Comparison of ENCODE assay signal across 25 cellular contexts in the genomic region with DNA sequence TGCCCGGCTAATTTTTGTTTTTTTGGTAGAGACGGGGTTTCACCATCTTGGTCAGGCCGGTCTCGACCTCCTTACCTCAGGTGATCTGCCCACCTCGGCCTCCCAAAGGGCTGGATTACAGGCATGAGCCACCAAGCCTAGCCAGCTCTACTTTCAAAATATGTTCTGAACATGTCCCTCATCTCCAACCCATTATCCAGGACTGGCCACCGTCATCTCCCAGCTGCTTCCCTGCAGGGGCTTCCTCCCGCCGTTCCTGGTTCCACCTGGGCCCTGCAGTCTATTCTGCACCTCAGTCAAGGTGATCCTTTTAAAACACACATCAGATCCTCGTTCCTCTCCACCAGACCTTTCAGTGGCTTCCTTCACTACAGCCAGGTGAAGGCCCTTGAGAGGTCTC.
DNase-seq lines count a peak whose midpoint lies in the region; ATAC-seq and TF ChIP-seq lines count a peak whose summit lies in the region.
"Had no signal": no experiment of that assay in that cellular context is flagged by ENCODE, and none has a peak within 500 bp of the region (broad histone marks: within the 10 kb centered on the region; RNA-seq: fewer than 3 reads in every experiment).

No MANE protein-coding gene starts in this region.

- in situ Hi-C loops in IMR-90 (cut with MboI; ENCODE audit: low sequenced_read_pairs), result no loop called here

- H3K36me3 ChIP-seq in IMR-90 (ENCODE audit: control insufficient read depth, insufficient read depth, low read length) (no peaks in the 10 kb centered on the region), lower lobe of right lung (no peaks in the 10 kb centered on the region), esophagus muscularis mucosa (no peaks in the 10 kb centered on the region)
- H3K36me3 ChIP-seq: BE2C; BLaER1 treated with 17β-estradiol and CSF1 and Interleukin-3, amounts not matched to agents 10 nM and 100 nM had no signal

- 68% methylated on average over 6 of the region's 9 CpGs; no CpG with 5 or more reads in 1 of the 2 experiments for WGBS in IMR-90 (ENCODE audit: extremely low coverage in 2 of 2, insufficient read length in 1 of 2), 2 experiments
- WGBS in esophagus muscularis mucosa, result 95% methylated on average over 7 of the region's 9 CpGs

- no peak overlapping the region for H3K23ac ChIP-seq in IMR-90 (ENCODE audit: low read depth, low read length)

- CTCF ChIA-PET in IMR-90 (lab: Yijun Ruan, JAX), result no interaction called here

- no peak overlapping the region for H4K91ac ChIP-seq in IMR-90 (ENCODE audit: insufficient read depth, low read depth, low read length)

- dilution Hi-C loops in IMR-90 (cut with HindIII; ENCODE audit: low sequenced_read_pairs, unreplicated experiment), result no loop called here

- POLR2A ChIA-PET in IMR-90 (lab: Charles Lee; ENCODE audit: unreplicated experiment), result no interaction called here

- peaks cover 25% of the 10 kb centered on the region for H3K27me3 Mint-ChIP-seq in chondrocyte (ENCODE audit: low read depth)
- H3K27me3 Mint-ChIP-seq in activated naive CD8-positive, alpha-beta T cell treated with anti-CD3 and anti-CD28 coated beads, Interleukin-2, amount 50 U/mL, for 24 hours, result peaks cover 11% of the 10 kb centered on the region

- H2AK9ac ChIP-seq in IMR-90 (replicated peaks; ENCODE audit: low read depth, low read length, poor library complexity), result no peak overlapping the region

- no peak overlapping the region for H2BK20ac ChIP-seq in IMR-90 (ENCODE audit: low read depth, low read length)

- peak overlapping the region; percentile 27 for H3K27ac Mint-ChIP-seq in chondrocyte (ENCODE audit: unreplicated experiment)
- H3K27ac Mint-ChIP-seq in activated naive CD8-positive, alpha-beta T cell treated with anti-CD3 and anti-CD28 coated beads, Interleukin-2, amount 50 U/mL, for 24 hours, result no peak overlapping the region
- H3K27ac Mint-ChIP-seq: CD14-positive monocyte; CD4-positive, alpha-beta T cell; CD8-positive, alpha-beta memory T cell; GM23338 had no signal

- no peaks in the 10 kb centered on the region for H3K9me1 ChIP-seq in IMR-90 (ENCODE audit: insufficient read depth, low read length)

- no peak overlapping the region for H4K8ac ChIP-seq in IMR-90 (ENCODE audit: low read depth in 2 of 2, low read length in 2 of 2)

- no peak overlapping the region for H3K4me2 ChIP-seq in IMR-90 (ENCODE audit: low read depth, low read length)
- H3K4me2 ChIP-seq: A549; BLaER1 treated with 17β-estradiol and CSF1 and Interleukin-3, amounts not matched to agents 10 nM and 100 nM; GM23338 had no signal

- no peaks in the 10 kb centered on the region; the same call in 1 of the 2 replicates for H4K20me1 ChIP-seq in IMR-90 (ENCODE audit: insufficient read depth, low read length)

- no peak overlapping the region for H2BK15ac ChIP-seq in IMR-90 (ENCODE audit: low read depth, low read length)

- intact Hi-C loops in Right ventricle myocardium inferior (cut with DNase I), result no loop called here
- intact Hi-C loops in Right ventricle myocardium superior (cut with DNase I), result no loop called here
- intact Hi-C loops in IMR-90 (cut with micrococcal nuclease), result no loop called here
- intact Hi-C loops in lower lobe of right lung (cut with DNase I), result no loop called here
- intact Hi-C loops in esophagus muscularis mucosa (cut with DNase I), result no loop called here

- no peak overlapping the region for H4K5ac ChIP-seq in IMR-90 (ENCODE audit: low read depth, low read length)

- peaks cover 36% of the 10 kb centered on the region for H3K9me3 Mint-ChIP-seq in chondrocyte (ENCODE audit: low read depth)
- H3K9me3 Mint-ChIP-seq in activated naive CD8-positive, alpha-beta T cell treated with anti-CD3 and anti-CD28 coated beads, Interleukin-2, amount 50 U/mL, for 24 hours, result peaks cover 25% of the 10 kb centered on the region

- H3K14ac ChIP-seq in IMR-90 (replicated peaks; ENCODE audit: low read depth, low read length), result no peak overlapping the region

- H3K27ac ChIP-seq in IMR-90 (ENCODE audit: insufficient read depth, low read length) (no peak overlapping the region), lower lobe of right lung (no peak overlapping the region), esophagus muscularis mucosa (replicated peaks in 1 of 4) (no peak overlapping the region)
- H3K27ac ChIP-seq: A549; BLaER1 treated with 17β-estradiol and CSF1 and Interleukin-3, amounts not matched to agents 10 nM and 100 nM had no signal

- H3K56ac ChIP-seq in IMR-90 (ENCODE audit: extremely low read depth, insufficient read depth, low read length), result no peak overlapping the region

- no peak for TF ChIP-seq RAD21 in IMR-90 (IDR thresholded peaks at IDR 0.05; ENCODE audit: low read length)

- H3K4me3 ChIP-seq in IMR-90 (ENCODE audit: insufficient read depth, low read depth, low read length) (no peak overlapping the region), lower lobe of right lung (no peak overlapping the region), esophagus muscularis mucosa (no peak overlapping the region)
- H3K4me3 ChIP-seq: A549; BLaER1 treated with 17β-estradiol and CSF1 and Interleukin-3, amounts not matched to agents 10 nM and 100 nM; GM12878; GM23338 had no signal

- no peak overlapping the region for H2AK5ac ChIP-seq in IMR-90 (ENCODE audit: low read depth, low read length)

- H2BK5ac ChIP-seq in IMR-90 (ENCODE audit: low read depth, low read length, poor library complexity, severe bottlenecking), result no peak overlapping the region

- no peak for TF ChIP-seq POLR2A in IMR-90 (IDR thresholded peaks at IDR 0.05; ENCODE audit: low read depth, low read length)
- TF ChIP-seq POLR2A in esophagus muscularis mucosa (IDR thresholded peaks at IDR 0.05; ENCODE audit: low read depth), result no peak

- no peaks in the 10 kb centered on the region for H3K4me1 Mint-ChIP-seq in chondrocyte (ENCODE audit: low read depth)
- H3K4me1 Mint-ChIP-seq in activated naive CD8-positive, alpha-beta T cell treated with anti-CD3 and anti-CD28 coated beads, Interleukin-2, amount 50 U/mL, for 24 hours, result no peaks in the 10 kb centered on the region
- H3K4me1 Mint-ChIP-seq: CD14-positive monocyte; CD8-positive, alpha-beta memory T cell; GM23338; H9 had no signal

- TF ChIP-seq EP300 in esophagus muscularis mucosa (IDR thresholded peaks at IDR 0.05), result no peak

- no peak overlapping the region for H2BK120ac ChIP-seq in IMR-90 (ENCODE audit: low read depth, low read length)

- H3K4me1 ChIP-seq in IMR-90 (ENCODE audit: control insufficient read depth, insufficient read depth, low read length) (no peaks in the 10 kb centered on the region), lower lobe of right lung (no peaks in the 10 kb centered on the region), esophagus muscularis mucosa (no peaks in the 10 kb centered on the region)
- H3K4me1 ChIP-seq: A549, BE2C had no signal

- DNase-seq in Right ventricle myocardium inferior (ENCODE audit: missing footprints), result peak; percentile 1
- DNase-seq in Right ventricle myocardium superior, result no peak
- no peak for DNase-seq in IMR-90
- DNase-seq in chondrocyte (ENCODE audit: low spot score), result no peak
- DNase-seq in lower lobe of right lung, result peak; percentile 12
- no peak for DNase-seq in esophagus muscularis mucosa (ENCODE audit: extremely low spot score)
- DNase-seq in activated naive CD8-positive, alpha-beta T cell treated with anti-CD3 and anti-CD28 coated beads, Interleukin-2, amount 50 U/mL, for 24 hours, result no peak
- DNase-seq in NCI-H1092 treated with DMSO at 0.1 percent for 48 hours (lab: John Stamatoyannopoulos, UW), result no peak
- DNase-seq: 8988T; ACHN; AML-193; BE2C; CD4-positive, alpha-beta T cell; DMS 273 treated with DMSO at 0.1 percent for 48 hours; DMS79; EL; GDM1; H9 had no signal

- H3K9me3 ChIP-seq in IMR-90 (ENCODE audit: control insufficient read depth, insufficient read depth, low read length) (peaks cover 11% of the 10 kb centered on the region; the same call in 1 of the 2 replicates), lower lobe of right lung (peaks cover 10% of the 10 kb centered on the region), esophagus muscularis mucosa (peaks cover 0 to 36% (median 23%) of the 10 kb centered on the region in 4 donors)
- H3K9me3 ChIP-seq: BE2C had no signal

- no peak overlapping the region for H3K4me3 Mint-ChIP-seq in chondrocyte (ENCODE audit: unreplicated experiment)
- no peak overlapping the region for H3K4me3 Mint-ChIP-seq in activated naive CD8-positive, alpha-beta T cell treated with anti-CD3 and anti-CD28 coated beads, Interleukin-2, amount 50 U/mL, for 24 hours
- H3K4me3 Mint-ChIP-seq: CD4-positive, alpha-beta T cell; GM23338; H9 had no signal

- H3K4ac ChIP-seq in IMR-90 (ENCODE audit: low read depth, low read length), result no peak overlapping the region

- TF ChIP-seq CTCF in IMR-90 (conservative IDR thresholded peaks at IDR 0.05; ENCODE audit: low read depth, low read length), result no peak
- TF ChIP-seq CTCF in chondrocyte (IDR thresholded peaks at IDR 0.05), result no peak
- no peak for TF ChIP-seq CTCF in lower lobe of right lung (IDR thresholded peaks at IDR 0.05)
- TF ChIP-seq CTCF in esophagus muscularis mucosa (IDR thresholded peaks at IDR 0.05), result no peak

- no peak for ATAC-seq in Right ventricle myocardium inferior
- ATAC-seq in Right ventricle myocardium superior (ENCODE audit: poor library complexity), result no peak
- no peak for ATAC-seq in IMR-90 (ENCODE audit: low read depth)
- no peak for ATAC-seq in lower lobe of right lung
- no peak for ATAC-seq in activated naive CD8-positive, alpha-beta T cell treated with anti-CD3 and anti-CD28 coated beads, Interleukin-2, amount 50 U/mL, for 24 hours
- ATAC-seq: A549, GM12878, GM23338, HCT116 had no signal

- no TSS peak for BruUV-seq in IMR-90 (replicated peaks; lab: Mats Ljungman, UMichigan)

- no peak overlapping the region for H3K18ac ChIP-seq in IMR-90 (ENCODE audit: low read depth, low read length)

- peaks cover 9% of the 10 kb centered on the region for H3K36me3 Mint-ChIP-seq in chondrocyte (ENCODE audit: low read depth)
- peaks cover 8% of the 10 kb centered on the region for H3K36me3 Mint-ChIP-seq in activated naive CD8-positive, alpha-beta T cell treated with anti-CD3 and anti-CD28 coated beads, Interleukin-2, amount 50 U/mL, for 24 hours (ENCODE audit: low read depth)
- H3K36me3 Mint-ChIP-seq: CD14-positive monocyte had no signal

- H3K79me1 ChIP-seq in IMR-90 (ENCODE audit: low read depth in 1 of 2, low read length in 2 of 2), result no peaks in the 10 kb centered on the region

- H3K27me3 ChIP-seq in IMR-90 (ENCODE audit: control insufficient read depth, insufficient read depth, low read length) (peaks cover 20% of the 10 kb centered on the region; the same call in 1 of the 2 replicates), lower lobe of right lung (ENCODE audit: low read depth) (peaks cover 28% of the 10 kb centered on the region), esophagus muscularis mucosa (peaks cover 0 to 47% (median 6%) of the 10 kb centered on the region in 4 donors)
- H3K27me3 ChIP-seq: BLaER1 treated with 17β-estradiol and CSF1 and Interleukin-3, amounts not matched to agents 10 nM and 100 nM had no signal

- H2AFZ ChIP-seq in IMR-90 (replicated peaks; ENCODE audit: low read length, poor library complexity), result peak overlapping the region; percentile 5
- H2AFZ ChIP-seq: GM23338 had no signal

- H3K9ac ChIP-seq in IMR-90 (ENCODE audit: low read depth, low read length), result no peak overlapping the region
- H3K9ac ChIP-seq: BLaER1 treated with 17β-estradiol and CSF1 and Interleukin-3, amounts not matched to agents 10 nM and 100 nM had no signal

TF ChIP-seq in IMR-90, 13 proteins besides CTCF, POLR2A, EP300 and RAD21 (continues in another document):
- TF ChIP-seq FOS (IDR thresholded peaks at IDR 0.05; ENCODE audit: low read depth, low read length), result no peak
- no peak for TF ChIP-seq RFX5 (IDR thresholded peaks at IDR 0.05; ENCODE audit: low read depth, low read length)

Comparison
In these comparisons a context has a peak if more than half of its experiments do, and no peak if none do; other contexts are left out.
1. DNase-seq: peak in Right ventricle myocardium inferior (single experiment) and lower lobe of right lung (single experiment); none in Right ventricle myocardium superior (single experiment), IMR-90 (single experiment), chondrocyte (single experiment), esophagus muscularis mucosa (single experiment), activated naive CD8-positive, alpha-beta T cell treated with anti-CD3 and anti-CD28 coated beads, Interleukin-2, amount 50 U/mL, for 24 hours (single experiment) and NCI-H1092 treated with DMSO at 0.1 percent for 48 hours (single experiment).